In the genomic region with DNA sequence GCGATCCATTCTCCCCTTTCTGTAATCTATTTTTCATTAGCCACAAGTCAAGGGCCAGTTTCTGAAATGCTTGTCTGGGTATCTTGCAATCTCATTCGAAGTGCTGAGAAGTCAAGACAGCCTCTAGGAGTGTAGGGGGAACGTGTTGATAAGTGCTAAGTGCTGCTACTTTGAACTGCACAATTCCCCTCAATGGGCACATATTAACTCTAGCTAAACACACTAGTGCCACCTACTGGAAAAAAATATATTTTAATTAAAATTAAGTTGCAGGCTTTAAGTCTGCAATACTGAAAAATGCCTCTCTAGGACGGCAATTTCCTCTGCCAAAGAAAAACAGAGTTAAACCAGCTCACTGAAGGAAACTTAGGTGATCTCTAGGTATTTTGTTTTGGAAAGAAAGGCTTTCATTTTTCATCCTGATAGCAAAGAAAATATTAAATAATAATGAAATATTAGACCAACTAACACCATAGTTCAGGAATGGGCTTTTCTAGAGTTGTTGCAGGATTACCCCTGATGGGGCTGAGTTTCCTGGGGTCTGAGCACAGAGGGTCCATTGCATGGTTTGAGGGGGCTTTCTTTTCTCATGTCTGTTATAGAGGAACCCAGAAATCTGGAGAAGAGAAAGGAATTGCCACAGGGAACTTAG, we compare ENCODE assay signal across 8 cellular contexts.
A peak's percentile ranks its signal among the peaks of the same experiment; 100 is the strongest.
DNase-seq lines count a peak whose midpoint lies in the region; ATAC-seq and TF ChIP-seq lines count a peak whose summit lies in the region.

No MANE protein-coding gene starts in this region.

- H3K4me3 Mint-ChIP-seq in naive B cell = no peak overlapping the region

- H3K27ac Mint-ChIP-seq in naive B cell = no peak overlapping the region

- no peak for TF ChIP-seq EP300 in esophagus muscularis mucosa (IDR thresholded peaks at IDR 0.05)

- H3K36me3 Mint-ChIP-seq in naive B cell = no peaks in the 10 kb centered on the region

- H3K9me3 ChIP-seq in SJCRH30 (replicated peaks) (no peaks in the 10 kb centered on the region), esophagus muscularis mucosa (no peaks in the 10 kb centered on the region)

- peaks cover 5 to 20% (median 17%) of the 10 kb centered on the region in 3 donors for H3K27me3 Mint-ChIP-seq in naive B cell

- WGBS in esophagus muscularis mucosa = 20% methylated on average over 4 of the region's 4 CpGs

- intact Hi-C loops in esophagus muscularis mucosa (cut with DNase I) = loop anchor here (5.0 kb wide), 2 partner anchors 299 to 314 kb away; partner anchors contain the start of gene LRIG1

- no peaks in the 10 kb centered on the region for H3K4me1 Mint-ChIP-seq in naive B cell

- TF ChIP-seq POLR2A in NB4 (IDR thresholded peaks at IDR 0.05; ENCODE audit: extremely low read depth, insufficient read length) (no peak), esophagus muscularis mucosa (IDR thresholded peaks at IDR 0.05; ENCODE audit: low read depth) (no peak)

- no peak overlapping the region for H3K27ac ChIP-seq in SJCRH30
- H3K27ac ChIP-seq in esophagus muscularis mucosa (replicated peaks in 1 of 4) = no peak overlapping the region

- peaks cover 0 to 4% (median 0%) of the 10 kb centered on the region in 7 donors for H3K9me3 Mint-ChIP-seq in naive B cell

- no peaks in the 10 kb centered on the region for H3K4me1 ChIP-seq in SJCRH30
- H3K4me1 ChIP-seq in esophagus muscularis mucosa = peaks cover 0 to 20% (median 14%) of the 10 kb centered on the region in 4 donors

- no peaks in the 10 kb centered on the region for H3K27me3 ChIP-seq in SJCRH30
- H3K27me3 ChIP-seq in esophagus muscularis mucosa = no peaks in the 10 kb centered on the region

- DNase-seq in ELF-1 (ENCODE audit: low read depth, low spot score) (peak; percentile 30), NB4 (ENCODE audit: low read depth) (peak; percentile 58), SJCRH30 (peak; percentile 11 to 66), esophagus muscularis mucosa (ENCODE audit: extremely low spot score) (no peak), naive B cell (peak; percentile 46)

- H3K36me3 ChIP-seq in SJCRH30 (no peaks in the 10 kb centered on the region), esophagus muscularis mucosa (no peaks in the 10 kb centered on the region)

- no peak for TF ChIP-seq CTCF in NB4 (IDR thresholded peaks at IDR 0.05; ENCODE audit: low read depth, low read length)
- TF ChIP-seq CTCF in esophagus muscularis mucosa (IDR thresholded peaks at IDR 0.05) = peak; percentile 64 to 69 (median 65)

- H3K4me3 ChIP-seq in NB4 (ENCODE audit: low read depth, low read length) = no peak overlapping the region
- no peak overlapping the region for H3K4me3 ChIP-seq in SJCRH30
- no peak overlapping the region for H3K4me3 ChIP-seq in esophagus muscularis mucosa

- peak; percentile 80 for ATAC-seq in GM21526 (IDR thresholded peaks at IDR 0.05; ENCODE audit: low FRiP score, unreplicated experiment)
- peak; percentile 49 to 63 for ATAC-seq in naive B cell (ENCODE audit: low read depth in 2 of 2)
- no peak for ATAC-seq in HG02642 (IDR thresholded peaks at IDR 0.05; ENCODE audit: poor library complexity, unreplicated experiment)
- ATAC-seq in HG03095 (IDR thresholded peaks at IDR 0.05; ENCODE audit: unreplicated experiment) = no peak

Comparison
In these comparisons a context has a peak if more than half of its experiments do, and no peak if none do; other contexts are left out.
1. ATAC-seq: peak in GM21526 (single experiment) and naive B cell (2 of 2); none in HG02642 (single experiment) and HG03095 (single experiment).